Comparison of ENCODE assay signal across 14 cellular contexts in the genomic region with DNA sequence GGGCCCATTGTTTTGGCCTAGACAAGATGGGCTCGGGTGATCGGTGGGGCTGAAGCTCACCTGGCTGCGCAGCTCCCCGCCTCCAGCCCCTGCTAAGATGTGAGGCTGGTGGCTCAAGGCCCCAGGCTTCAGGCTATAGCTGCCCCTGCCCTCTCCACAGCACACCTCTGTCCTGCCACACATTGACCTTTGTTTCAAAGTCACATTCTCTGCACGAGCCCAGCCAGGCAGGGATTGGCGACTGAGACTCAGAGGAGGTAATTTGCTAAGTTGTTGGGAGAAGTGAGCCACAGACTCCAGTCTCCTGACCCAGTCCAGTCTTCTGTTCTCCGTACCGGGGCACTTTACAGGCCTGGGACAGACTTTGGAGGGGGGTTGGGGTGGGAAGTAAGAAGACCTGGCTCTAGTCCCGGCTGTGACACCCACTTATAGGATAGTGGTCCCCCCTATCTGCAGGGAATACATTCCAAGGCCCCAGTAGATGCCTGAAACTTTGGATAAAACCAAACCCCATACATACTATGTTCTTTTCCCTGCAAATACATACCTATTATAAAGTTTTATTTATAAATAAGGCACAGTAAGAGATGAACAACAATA. TPM values are rescaled to one million over a fixed set of nuclear protein-coding genes. Genes with fewer than 3 reads are reported as not detected.
A peak's percentile ranks its signal among the peaks of the same experiment; 100 is the strongest.
DNase-seq lines count a peak whose midpoint lies in the region; ATAC-seq and TF ChIP-seq lines count a peak whose summit lies in the region.
"Had no signal": no experiment of that assay in that cellular context is flagged by ENCODE, and none has a peak within 500 bp of the region (broad histone marks: within the 10 kb centered on the region; RNA-seq: fewer than 3 reads in every experiment).

No MANE protein-coding gene starts in this region.

- H3K27ac Mint-ChIP-seq in WTC11: no peak overlapping the region
- H3K27ac Mint-ChIP-seq: activated naive CD8-positive, alpha-beta T cell treated with anti-CD3 and anti-CD28 coated beads for 36 hours; CD4-positive, CD25-positive, alpha-beta regulatory T cell had no signal

- peak overlapping the region; percentile 94 for H2BK15ac ChIP-seq in IMR-90 (ENCODE audit: low read depth, low read length)
- H2BK15ac ChIP-seq in mesenchymal stem cell (ENCODE audit: low read depth, poor library complexity, severe bottlenecking): peak overlapping the region; percentile 29

- H2BK120ac ChIP-seq in IMR-90 (ENCODE audit: low read depth, low read length) (peak overlapping the region; percentile 100), mesenchymal stem cell (ENCODE audit: low read depth, low read length) (peak overlapping the region; percentile 90)

- H4K5ac ChIP-seq in IMR-90 (ENCODE audit: low read depth, low read length): peak overlapping the region; percentile 96

- peak overlapping the region; percentile 98 for H3K18ac ChIP-seq in IMR-90 (ENCODE audit: low read depth, low read length)
- peak overlapping the region; percentile 93 to 99 for H3K18ac ChIP-seq in mesenchymal stem cell (ENCODE audit: low read depth in 1 of 2, low read length in 2 of 2)

- no peaks in the 10 kb centered on the region for H3K27me3 ChIP-seq in IMR-90 (ENCODE audit: control insufficient read depth, insufficient read depth, low read length)
- no peaks in the 10 kb centered on the region for H3K27me3 ChIP-seq in mesenchymal stem cell (ENCODE audit: control insufficient read depth in 1 of 2, insufficient read depth in 1 of 2, low read length in 2 of 2)
- H3K27me3 ChIP-seq in stomach smooth muscle (ENCODE audit: control insufficient read depth in 1 of 2, insufficient read depth in 2 of 2, low read length in 2 of 2): no peaks in the 10 kb centered on the region

- H3K9ac ChIP-seq in IMR-90 (ENCODE audit: low read depth, low read length) (peak overlapping the region; percentile 80), mesenchymal stem cell (ENCODE audit: low read length) (peak overlapping the region; percentile 82), stomach smooth muscle (ENCODE audit: low read length in 2 of 2) (peak overlapping the region in 1 of 2 donors; percentile 28)

- H3K36me3 Mint-ChIP-seq in WTC11: no peaks in the 10 kb centered on the region
- H3K36me3 Mint-ChIP-seq: activated naive CD8-positive, alpha-beta T cell treated with anti-CD3 and anti-CD28 coated beads for 36 hours; CD4-positive, CD25-positive, alpha-beta regulatory T cell had no signal

- H4K8ac ChIP-seq in IMR-90 (ENCODE audit: low read depth in 2 of 2, low read length in 2 of 2) (peak overlapping the region; percentile 99 to 100), mesenchymal stem cell (ENCODE audit: low read length) (peak overlapping the region; percentile 95)

- in situ Hi-C loops in IMR-90 (cut with MboI; ENCODE audit: low sequenced_read_pairs): no loop called here

- ATAC-seq in IMR-90 (ENCODE audit: low read depth): no peak
- no peak for ATAC-seq in WTC11
- ATAC-seq in HG03025 (IDR thresholded peaks at IDR 0.05; ENCODE audit: low FRiP score, unreplicated experiment): no peak

- TF ChIP-seq CTCF in IMR-90 (conservative IDR thresholded peaks at IDR 0.05; ENCODE audit: low read depth, low read length) (no peak), choroid plexus epithelial cell (conservative IDR thresholded peaks at IDR 0.05; ENCODE audit: low read depth, low read length) (no peak), WTC11 (IDR thresholded peaks at IDR 0.05) (no peak)

- peaks cover 60% of the 10 kb centered on the region for H3K4me1 Mint-ChIP-seq in WTC11

- no TSS peak for BruUV-seq in IMR-90 (replicated peaks; lab: Mats Ljungman, UMichigan)

- H3K27me3 Mint-ChIP-seq in WTC11 (ENCODE audit: low read depth): no peaks in the 10 kb centered on the region; the same call in 1 of the 2 replicates
- H3K27me3 Mint-ChIP-seq: activated CD8-positive, alpha-beta memory T cell treated with anti-CD3 and anti-CD28 coated beads, Interleukin-2, amount 10 ng/mL, durations not matched to agents 7 days and 5 days; activated naive CD8-positive, alpha-beta T cell treated with anti-CD3 and anti-CD28 coated beads for 36 hours had no signal

- peaks cover 3% of the 10 kb centered on the region; the same call in 1 of the 2 replicates for H4K20me1 ChIP-seq in IMR-90 (ENCODE audit: insufficient read depth, low read length)

- CTCF ChIA-PET in IMR-90 (lab: Yijun Ruan, JAX) (no interaction called here), WTC11 (lab: Charles Lee) (interaction anchor here (1.0 to 1.4 kb wide), 2 partner anchors 12 to 76 kb away, joined by 3 read pairs; no protein-coding TSS in a partner anchor)

- H3K4me3 ChIP-seq in IMR-90 (ENCODE audit: insufficient read depth, low read depth, low read length) (no peak overlapping the region), choroid plexus epithelial cell (ENCODE audit: low read depth, low read length) (no peak overlapping the region), mesenchymal stem cell (ENCODE audit: insufficient read depth in 1 of 2, low read depth in 1 of 2, low read length in 2 of 2) (peak overlapping the region in 1 of 2 experiments; percentile 14), stomach smooth muscle (ENCODE audit: low read length in 2 of 2) (peak overlapping the region in 1 of 2 donors; percentile 12)

- H3K14ac ChIP-seq in IMR-90 (replicated peaks; ENCODE audit: low read depth, low read length): peak overlapping the region; percentile 99
- peak overlapping the region in 1 of 2 experiments; percentile 19 for H3K14ac ChIP-seq in mesenchymal stem cell (ENCODE audit: low read length in 2 of 2)

- H3K79me1 ChIP-seq in IMR-90 (ENCODE audit: low read depth in 1 of 2, low read length in 2 of 2) (peaks cover 26 to 74% of the 10 kb centered on the region in 2 experiments), mesenchymal stem cell (replicated peaks; ENCODE audit: low read length, poor library complexity, severe bottlenecking) (peaks cover 3% of the 10 kb centered on the region)

- intact Hi-C loops in IMR-90 (cut with micrococcal nuclease): no loop called here

- H2BK5ac ChIP-seq in IMR-90 (ENCODE audit: low read depth, low read length, poor library complexity, severe bottlenecking): peak overlapping the region; percentile 98
- H2BK5ac ChIP-seq in mesenchymal stem cell (ENCODE audit: low read depth, low read length, poor library complexity, severe bottlenecking): peak overlapping the region; percentile 89

- dilution Hi-C loops in IMR-90 (cut with HindIII; ENCODE audit: low sequenced_read_pairs, unreplicated experiment): no loop called here

- H3K9me3 Mint-ChIP-seq in WTC11: no peaks in the 10 kb centered on the region
- H3K9me3 Mint-ChIP-seq: activated naive CD8-positive, alpha-beta T cell treated with anti-CD3 and anti-CD28 coated beads for 36 hours; CD4-positive, CD25-positive, alpha-beta regulatory T cell had no signal

- H3K4me2 ChIP-seq in IMR-90 (ENCODE audit: low read depth, low read length): no peak overlapping the region
- no peak overlapping the region for H3K4me2 ChIP-seq in mesenchymal stem cell (ENCODE audit: low read length, poor library complexity, severe bottlenecking)

- WGBS in IMR-90 (ENCODE audit: extremely low coverage in 2 of 2, insufficient read length in 1 of 2), 2 experiments: no CpG with 5 or more reads among the region's 9 CpGs
- WGBS in mesenchymal stem cell: 54% methylated on average over 6 of the region's 9 CpGs

- H2AFZ ChIP-seq in IMR-90 (replicated peaks; ENCODE audit: low read length, poor library complexity): peak overlapping the region; percentile 12
- no peak overlapping the region for H2AFZ ChIP-seq in mesenchymal stem cell (ENCODE audit: low read depth, low read length)

- peak overlapping the region; percentile 94 for H3K56ac ChIP-seq in IMR-90 (ENCODE audit: extremely low read depth, insufficient read depth, low read length)

- POLR2A ChIA-PET in IMR-90 (lab: Charles Lee; ENCODE audit: unreplicated experiment): no interaction called here
- POLR2A ChIA-PET in WTC11 (lab: Charles Lee): no interaction called here

- H2AK9ac ChIP-seq in IMR-90 (replicated peaks; ENCODE audit: low read depth, low read length, poor library complexity): peak overlapping the region; percentile 91

- H3K27ac ChIP-seq in IMR-90 (ENCODE audit: insufficient read depth, low read length) (peak overlapping the region; percentile 98), mesenchymal stem cell (ENCODE audit: low read length, poor library complexity, severe bottlenecking) (peak overlapping the region; percentile 99), stomach smooth muscle (ENCODE audit: low read length) (peak overlapping the region; percentile 37)

- H3K4me3 Mint-ChIP-seq in WTC11: no peak overlapping the region
- H3K4me3 Mint-ChIP-seq: activated CD8-positive, alpha-beta memory T cell treated with anti-CD3 and anti-CD28 coated beads, Interleukin-2, amount 10 ng/mL, durations not matched to agents 7 days and 5 days; activated naive CD8-positive, alpha-beta T cell treated with anti-CD3 and anti-CD28 coated beads for 36 hours; CD4-positive, CD25-positive, alpha-beta regulatory T cell had no signal

- H3K9me1 ChIP-seq in IMR-90 (ENCODE audit: insufficient read depth, low read length): peaks cover 20% of the 10 kb centered on the region

- H3K36me3 ChIP-seq in IMR-90 (ENCODE audit: control insufficient read depth, insufficient read depth, low read length): peaks cover 10% of the 10 kb centered on the region; the same call in 1 of the 2 replicates
- peaks cover 8 to 65% of the 10 kb centered on the region in 2 experiments for H3K36me3 ChIP-seq in mesenchymal stem cell (ENCODE audit: control insufficient read depth in 1 of 2, insufficient read depth in 2 of 2, low read depth in 1 of 2, low read length in 2 of 2)
- no peaks in the 10 kb centered on the region for H3K36me3 ChIP-seq in stomach smooth muscle (ENCODE audit: control insufficient read depth in 2 of 2, insufficient read depth in 2 of 2, low read length in 2 of 2)

- peak overlapping the region; percentile 100 for H2AK5ac ChIP-seq in IMR-90 (ENCODE audit: low read depth, low read length)
- H2AK5ac ChIP-seq in mesenchymal stem cell (ENCODE audit: low read length, severe bottlenecking): peak overlapping the region; percentile 93

- DNase-seq in IMR-90 (peak; percentile 22), choroid plexus epithelial cell (ENCODE audit: low read depth) (peak; percentile 38), mesenchymal stem cell (peak; percentile 45), WTC11 (ENCODE audit: low spot score) (no peak), mucosa of gallbladder (ENCODE audit: low spot score) (no peak), DMS 273 (lab: John Stamatoyannopoulos, UW; ENCODE audit: unreplicated experiment) (no peak)
- DNase-seq: activated CD8-positive, alpha-beta memory T cell treated with anti-CD3 and anti-CD28 coated beads, Interleukin-2, amount 10 ng/mL, durations not matched to agents 7 days and 5 days; activated naive CD8-positive, alpha-beta T cell treated with anti-CD3 and anti-CD28 coated beads for 36 hours; CD4-positive, CD25-positive, alpha-beta regulatory T cell; NCI-H2171 had no signal

- H2BK20ac ChIP-seq in IMR-90 (ENCODE audit: low read depth, low read length): peak overlapping the region; percentile 99

- H2BK12ac ChIP-seq in mesenchymal stem cell (ENCODE audit: low read length in 2 of 2): peak overlapping the region; percentile 98 to 99

- H3K9me3 ChIP-seq in IMR-90 (ENCODE audit: control insufficient read depth, insufficient read depth, low read length) (no peaks in the 10 kb centered on the region), mesenchymal stem cell (ENCODE audit: control insufficient read depth, low read length) (no peaks in the 10 kb centered on the region), stomach smooth muscle (ENCODE audit: control insufficient read depth in 2 of 2, low read length in 2 of 2) (no peaks in the 10 kb centered on the region)

- H3K4ac ChIP-seq in IMR-90 (ENCODE audit: low read depth, low read length) (peak overlapping the region; percentile 100), mesenchymal stem cell (ENCODE audit: low read depth in 1 of 2, low read length in 2 of 2) (peak overlapping the region; percentile 94 to 96)

- TF ChIP-seq RAD21 in IMR-90 (IDR thresholded peaks at IDR 0.05; ENCODE audit: low read length): no peak

- H4K91ac ChIP-seq in IMR-90 (ENCODE audit: insufficient read depth, low read depth, low read length) (peak overlapping the region; percentile 100), mesenchymal stem cell (ENCODE audit: low read length) (peak overlapping the region; percentile 100)

- peak overlapping the region; percentile 98 for H3K23ac ChIP-seq in IMR-90 (ENCODE audit: low read depth, low read length)
- no peak overlapping the region for H3K23ac ChIP-seq in mesenchymal stem cell (ENCODE audit: low read length in 2 of 2)

- H3K4me1 ChIP-seq in IMR-90 (ENCODE audit: control insufficient read depth, insufficient read depth, low read length) (peaks cover 67% of the 10 kb centered on the region), mesenchymal stem cell (ENCODE audit: control insufficient read depth, insufficient read depth, low read depth, low read length) (peaks cover 80% of the 10 kb centered on the region), stomach smooth muscle (ENCODE audit: control insufficient read depth, insufficient read depth, low read length) (peaks cover 63% of the 10 kb centered on the region)

- TF ChIP-seq POLR2A in IMR-90 (IDR thresholded peaks at IDR 0.05; ENCODE audit: low read depth, low read length): no peak; the same call in 1 of the 2 replicates

RNA-seq across cellular contexts. Expression of a gene that starts 13.4 kb away (rescaled TPM):
- total RNA-seq in IMR-90 (2012; rRNA removed) (81.9 and 108 TPM in 2 replicates), WTC11 (2021) (5.0 to 7.9 TPM (median 5.1 TPM) in 3 replicates), mucosa of gallbladder (97.8 TPM)
- 122 and 124 TPM in 2 replicates for polyA plus RNA-seq in IMR-90 (2012; rRNA removed)
- polyA plus RNA-seq in IMR-90 (2012; cell fraction: cytosol; rRNA removed): 69.9 and 116 TPM in 2 replicates
- polyA plus RNA-seq in IMR-90 (2012; cell fraction: nucleus; rRNA removed; ENCODE audit: low replicate concordance): 238 and 330 TPM in 2 replicates
- polyA plus RNA-seq in mesenchymal stem cell (2013, experiment 1 of 2): 203 TPM
- polyA plus RNA-seq in mesenchymal stem cell (2013, experiment 2 of 2): 211 TPM
- total RNA-seq: CD4-positive, CD25-positive, alpha-beta regulatory T cell had no signal

RNA-seq across cellular contexts. Expression of a gene that starts 24.3 kb away (rescaled TPM):
- total RNA-seq in IMR-90 (2012; rRNA removed) (0.18 TPM in 1 of 2 replicates, not detected in the other), WTC11 (2021) (0.09 to 0.14 TPM (median 0.13 TPM) in 3 replicates), mucosa of gallbladder (0.29 TPM)
- polyA plus RNA-seq in IMR-90 (2012; rRNA removed): 0.22 and 0.24 TPM in 2 replicates
- 0.22 and 0.56 TPM in 2 replicates for polyA plus RNA-seq in IMR-90 (2012; cell fraction: cytosol; rRNA removed)
- polyA plus RNA-seq in IMR-90 (2012; cell fraction: nucleus; rRNA removed; ENCODE audit: low replicate concordance): 0.28 and 0.41 TPM in 2 replicates
- polyA plus RNA-seq in mesenchymal stem cell (2013, experiment 1 of 2): 0.08 TPM
- 0.03 TPM for polyA plus RNA-seq in mesenchymal stem cell (2013, experiment 2 of 2)
- total RNA-seq: activated CD8-positive, alpha-beta memory T cell treated with anti-CD3 and anti-CD28 coated beads, Interleukin-2, amount 10 ng/mL, durations not matched to agents 7 days and 5 days; activated naive CD8-positive, alpha-beta T cell treated with anti-CD3 and anti-CD28 coated beads for 36 hours; CD4-positive, CD25-positive, alpha-beta regulatory T cell; endothelial cell of umbilical vein; omental fat pad had no signal
- polyA plus RNA-seq: CD4-positive, CD25-positive, alpha-beta regulatory T cell; endothelial cell of umbilical vein had no signal

RNA-seq across cellular contexts. Expression of a gene that starts 47.6 kb away (rescaled TPM):
- under 0.01 TPM in 1 of 2 replicates, not detected in the other for total RNA-seq in IMR-90 (2012; rRNA removed)
- not detected in 2 replicates for polyA plus RNA-seq in IMR-90 (2012; rRNA removed)
- 0.01 TPM in 1 of 2 replicates, not detected in the other for polyA plus RNA-seq in IMR-90 (2012; cell fraction: cytosol; rRNA removed)
- polyA plus RNA-seq in IMR-90 (2012; cell fraction: nucleus; rRNA removed; ENCODE audit: low replicate concordance): 0.08 and 0.16 TPM in 2 replicates
- polyA plus RNA-seq in mesenchymal stem cell (2013, experiment 1 of 2): not detected
- polyA plus RNA-seq in mesenchymal stem cell (2013, experiment 2 of 2): not detected
- total RNA-seq in WTC11 (2021): 0.04 TPM in 1 of 3 replicates, not detected in the others
- total RNA-seq in mucosa of gallbladder: not detected
- total RNA-seq: activated CD8-positive, alpha-beta memory T cell treated with anti-CD3 and anti-CD28 coated beads, Interleukin-2, amount 10 ng/mL, durations not matched to agents 7 days and 5 days; activated naive CD8-positive, alpha-beta T cell treated with anti-CD3 and anti-CD28 coated beads for 36 hours; CD4-positive, CD25-positive, alpha-beta regulatory T cell; endothelial cell of umbilical vein; omental fat pad had no signal
- polyA plus RNA-seq: CD4-positive, CD25-positive, alpha-beta regulatory T cell; endothelial cell of umbilical vein had no signal

RNA-seq across cellular contexts. Expression of a gene that starts 55.9 kb away (rescaled TPM):
- total RNA-seq in IMR-90 (2012; rRNA removed) (under 0.01 and 0.36 TPM in 2 replicates), WTC11 (2021) (0.07 to 0.20 TPM (median 0.14 TPM) in 3 replicates), mucosa of gallbladder (91.9 TPM)
- 0.07 and 0.14 TPM in 2 replicates for polyA plus RNA-seq in IMR-90 (2012; rRNA removed)
- polyA plus RNA-seq in IMR-90 (2012; cell fraction: cytosol; rRNA removed): 0.03 and 0.08 TPM in 2 replicates
- 0.33 and 0.72 TPM in 2 replicates for polyA plus RNA-seq in IMR-90 (2012; cell fraction: nucleus; rRNA removed; ENCODE audit: low replicate concordance)
- 0.06 TPM for polyA plus RNA-seq in mesenchymal stem cell (2013, experiment 1 of 2)
- polyA plus RNA-seq in mesenchymal stem cell (2013, experiment 2 of 2): 0.12 TPM
- total RNA-seq: activated naive CD8-positive, alpha-beta T cell treated with anti-CD3 and anti-CD28 coated beads for 36 hours; CD4-positive, CD25-positive, alpha-beta regulatory T cell; endothelial cell of umbilical vein had no signal
- polyA plus RNA-seq: endothelial cell of umbilical vein had no signal

Comparison
In these comparisons a context has a peak if more than half of its experiments do, and no peak if none do; other contexts are left out.
1. DNase-seq: peak in IMR-90 (single experiment), choroid plexus epithelial cell (single experiment) and mesenchymal stem cell (single experiment); none in WTC11 (single experiment), mucosa of gallbladder (single experiment) and DMS 273 (single experiment).
2. H3K27ac ChIP-seq: peak in every context shown above with its lines; median percentile 99 in mesenchymal stem cell; 98 in IMR-90; 37 in stomach smooth muscle.